Comparison of ENCODE assay signal across 8 cellular contexts in the genomic region with DNA sequence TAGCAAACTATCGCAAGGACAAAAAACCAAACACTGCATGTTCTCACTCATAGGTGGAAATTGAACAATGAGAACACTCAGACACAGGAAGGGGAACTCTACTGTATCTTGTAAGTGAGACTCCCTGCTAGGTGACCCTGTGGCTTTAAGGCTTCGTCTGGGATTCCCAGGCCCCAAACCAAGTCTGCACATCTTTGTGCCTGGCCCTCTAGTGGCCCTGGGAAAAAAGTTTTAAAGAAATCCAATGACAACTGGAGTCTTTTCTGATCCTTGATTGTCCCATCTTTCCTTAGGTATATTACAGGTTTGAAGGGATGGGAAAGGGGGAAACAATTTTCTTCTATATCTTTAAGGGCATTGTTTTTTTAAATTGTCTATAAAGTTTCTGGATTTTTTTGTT. TPM values are rescaled to one million over a fixed set of nuclear protein-coding genes. Genes with fewer than 3 reads are reported as not detected.
A peak's percentile ranks its signal among the peaks of the same experiment; 100 is the strongest.
DNase-seq lines count a peak whose midpoint lies in the region; ATAC-seq and TF ChIP-seq lines count a peak whose summit lies in the region.

No MANE protein-coding gene starts in this region.

- no peaks in the 10 kb centered on the region for H3F3A ChIP-seq in Loucy (ENCODE audit: low read depth)

- no peaks in the 10 kb centered on the region for H3K36me3 Mint-ChIP-seq in progenitor cell of endocrine pancreas (ENCODE audit: insufficient read depth)

- H3K9me3 ChIP-seq in Loucy (ENCODE audit: insufficient read depth, low read depth, low read length): no peaks in the 10 kb centered on the region

- peaks cover 21% of the 10 kb centered on the region for H3K4me1 ChIP-seq in Loucy (ENCODE audit: insufficient read depth, low read length, poor library complexity, severe bottlenecking)

- H2AFZ ChIP-seq in Loucy (ENCODE audit: low read length): no peak overlapping the region

- H3K4me3 Mint-ChIP-seq in progenitor cell of endocrine pancreas (ENCODE audit: low read depth): no peak overlapping the region

- H3K9me3 Mint-ChIP-seq in progenitor cell of endocrine pancreas (ENCODE audit: low read depth): no peaks in the 10 kb centered on the region

- H3K4me2 ChIP-seq in Loucy (ENCODE audit: low read depth, low read length, poor library complexity, severe bottlenecking): no peak overlapping the region

- no peak overlapping the region for H3K9ac ChIP-seq in Loucy (ENCODE audit: low read depth, low read length, poor library complexity, severe bottlenecking)

- no peak for ATAC-seq in GM18861 (IDR thresholded peaks at IDR 0.05; ENCODE audit: unreplicated experiment)

- no peaks in the 10 kb centered on the region for H3K79me2 ChIP-seq in Loucy (ENCODE audit: insufficient read depth, low read length)

- no peaks in the 10 kb centered on the region for H3K9me2 ChIP-seq in Loucy (replicated peaks; ENCODE audit: low read depth, low read length)

- H3K27me3 Mint-ChIP-seq in progenitor cell of endocrine pancreas: peaks cover 3% of the 10 kb centered on the region

- no peaks in the 10 kb centered on the region for H3K4me1 Mint-ChIP-seq in progenitor cell of endocrine pancreas (ENCODE audit: low read depth)

- peak; percentile 81 for TF ChIP-seq CTCF in Loucy (conservative IDR thresholded peaks at IDR 0.05; ENCODE audit: low read length)
- TF ChIP-seq CTCF in progenitor cell of endocrine pancreas (IDR thresholded peaks at IDR 0.05; ENCODE audit: unreplicated experiment): peak; percentile 71

- no peaks in the 10 kb centered on the region for H4K20me1 ChIP-seq in Loucy (ENCODE audit: insufficient read depth, low read length, poor library complexity, severe bottlenecking)

- H3K4me3 ChIP-seq in Loucy (ENCODE audit: low read length, poor library complexity, severe bottlenecking): no peak overlapping the region

- DNase-seq in NCI-H1436 (lab: John Stamatoyannopoulos, UW) (peak; percentile 1), NCI-H1436 treated with DMSO at 0.1 percent for 48 hours (lab: John Stamatoyannopoulos, UW) (no peak), dermis blood vessel endothelial cell (peak; percentile 46), progenitor cell of endocrine pancreas (ENCODE audit: low spot score, unreplicated experiment) (no peak)
- DNase-seq in activated CD4-positive, CD25-positive, alpha-beta regulatory T cell treated with anti-CD3 and anti-CD28 coated beads, Interleukin-2, amount 50 U/mL, for 72 hours: no peak
- no peak for DNase-seq in central memory CD4-positive, alpha-beta T cell

- no peak overlapping the region for H3K27ac Mint-ChIP-seq in progenitor cell of endocrine pancreas

- no peaks in the 10 kb centered on the region for H3K27me3 ChIP-seq in Loucy (ENCODE audit: insufficient read depth, low read length, poor library complexity, severe bottlenecking)

- no peaks in the 10 kb centered on the region for H3K36me3 ChIP-seq in Loucy (ENCODE audit: insufficient read depth, low read length)

RNA-seq across cellular contexts. Expression of a gene that starts 10.6 kb away (rescaled TPM):
- total RNA-seq in dermis blood vessel endothelial cell (not detected in 2 replicates), progenitor cell of endocrine pancreas (not detected in 2 replicates)

RNA-seq across cellular contexts. Expression of a gene that starts 32.1 kb away (rescaled TPM):
- total RNA-seq in dermis blood vessel endothelial cell (not detected in 2 replicates), progenitor cell of endocrine pancreas (not detected in 2 replicates)

RNA-seq across cellular contexts. Expression of a gene that starts 59.7 kb away (rescaled TPM):
- total RNA-seq in dermis blood vessel endothelial cell: not detected in 2 replicates
- total RNA-seq in progenitor cell of endocrine pancreas: 0.18 TPM in 1 of 2 replicates, not detected in the other

Comparison
In these comparisons a context has a peak if more than half of its experiments do, and no peak if none do; other contexts are left out.
1. DNase-seq: peak in NCI-H1436 (single experiment) and dermis blood vessel endothelial cell (single experiment); none in NCI-H1436 treated with DMSO at 0.1 percent for 48 hours (single experiment), progenitor cell of endocrine pancreas (single experiment), activated CD4-positive, CD25-positive, alpha-beta regulatory T cell treated with anti-CD3 and anti-CD28 coated beads, Interleukin-2, amount 50 U/mL, for 72 hours (single experiment) and central memory CD4-positive, alpha-beta T cell (single experiment).